Comparison of ENCODE assay signal across 8 cellular contexts in the genomic region with DNA sequence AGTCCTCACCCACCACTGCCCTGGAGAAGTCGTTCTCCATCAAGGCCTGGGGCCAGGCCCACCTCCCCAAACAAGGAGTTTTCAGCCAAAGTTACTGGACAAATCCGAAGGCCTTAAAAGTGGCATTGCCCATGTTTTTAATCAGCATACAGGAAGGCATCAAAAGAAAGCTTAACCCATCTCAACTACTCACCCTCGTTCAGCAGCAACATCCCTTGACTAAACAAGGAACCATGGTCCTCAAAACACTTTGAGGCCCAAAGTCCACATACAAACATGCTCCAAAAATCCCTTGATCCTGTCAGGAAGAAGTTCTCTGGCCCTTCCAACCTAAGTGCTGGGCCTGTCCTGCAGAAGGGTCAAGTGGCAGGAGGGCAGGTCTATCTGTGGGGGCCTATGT. TPM values are rescaled to one million over a fixed set of nuclear protein-coding genes. Genes with fewer than 3 reads are reported as not detected.
A peak's percentile ranks its signal among the peaks of the same experiment; 100 is the strongest.
DNase-seq lines count a peak whose midpoint lies in the region; ATAC-seq and TF ChIP-seq lines count a peak whose summit lies in the region.

No MANE protein-coding gene starts in this region.

- intact Hi-C loops in heart right ventricle (cut with DNase I) (loop anchor here in 8 of 10 donors (5.0 to 10.0 kb wide), 10 partner anchors 36 to 171 kb away; a partner anchor contains a TSS), Right ventricle myocardium inferior (cut with DNase I) (loop anchor here (5.0 kb wide), 1 partner anchor 91 kb away; no protein-coding TSS in a partner anchor), breast epithelium (cut with DNase I; ENCODE audit: low total_unique reads) (loop anchor here (10.0 kb wide), 2 partner anchors 49 to 79 kb away; no protein-coding TSS in a partner anchor), mucosa of descending colon (cut with DNase I, micrococcal nuclease) (no loop called here), vagina (cut with DNase I) (loop anchor here (10.0 kb wide), 1 partner anchor 49 kb away; no protein-coding TSS in a partner anchor)

- WGBS in heart right ventricle, 2 donors: 41 to 65% methylated on average over 3 of the region's 3 CpGs

- H3K9me3 ChIP-seq in heart right ventricle (no peaks in the 10 kb centered on the region), breast epithelium (no peaks in the 10 kb centered on the region), mucosa of descending colon (no peaks in the 10 kb centered on the region), vagina (no peaks in the 10 kb centered on the region)

- H3K36me3 ChIP-seq in heart right ventricle: peaks cover 0 to 44% (median 0%) of the 10 kb centered on the region in 9 donors
- no peaks in the 10 kb centered on the region for H3K36me3 ChIP-seq in breast epithelium
- H3K36me3 ChIP-seq in mucosa of descending colon (ENCODE audit: low read depth): no peaks in the 10 kb centered on the region
- no peaks in the 10 kb centered on the region for H3K36me3 ChIP-seq in vagina

- peak overlapping the region in 8 of 10 donors; percentile 94 to 100 (median 100) for H3K27ac ChIP-seq in heart right ventricle
- peak overlapping the region; percentile 20 to 99 for H3K27ac ChIP-seq in breast epithelium
- H3K27ac ChIP-seq in vagina: peak overlapping the region; percentile 94

- peaks cover 43 to 83% (median 79%) of the 10 kb centered on the region in 9 donors for H3K4me1 ChIP-seq in heart right ventricle
- H3K4me1 ChIP-seq in breast epithelium: peaks cover 5 to 33% of the 10 kb centered on the region in 2 donors
- H3K4me1 ChIP-seq in mucosa of descending colon (ENCODE audit: low read depth): peaks cover 61% of the 10 kb centered on the region
- H3K4me1 ChIP-seq in vagina: peaks cover 80% of the 10 kb centered on the region

- H3K27me3 ChIP-seq in heart right ventricle: no peaks in the 10 kb centered on the region
- H3K27me3 ChIP-seq in breast epithelium: no peaks in the 10 kb centered on the region
- H3K27me3 ChIP-seq in vagina: no peaks in the 10 kb centered on the region

- TF ChIP-seq POLR2A in breast epithelium (IDR thresholded peaks at IDR 0.05) (no peak), vagina (IDR thresholded peaks at IDR 0.05) (no peak)

- H3K4me3 ChIP-seq in heart right ventricle (peak overlapping the region in 9 of 10 donors; percentile 79 to 100 (median 100)), breast epithelium (peak overlapping the region; percentile 99 to 100 (median 100)), mucosa of descending colon (peak overlapping the region; percentile 99), vagina (peak overlapping the region; percentile 70 to 100)

- DNase-seq in heart right ventricle: no peak
- no peak for DNase-seq in Right ventricle myocardium inferior (ENCODE audit: missing footprints)
- no peak for DNase-seq in breast epithelium (ENCODE audit: low spot score in 2 of 2)
- DNase-seq in mucosa of descending colon: no peak
- DNase-seq in vagina (ENCODE audit: extremely low spot score in 2 of 2): no peak
- no peak for DNase-seq in DMS153 treated with DMSO at 0.1 percent for 48 hours (lab: John Stamatoyannopoulos, UW; ENCODE audit: unreplicated experiment)
- no peak for DNase-seq in cerebellar nuclear complex (lab: John Stamatoyannopoulos, UW)

- no peak for ATAC-seq in heart right ventricle
- no peak for ATAC-seq in Right ventricle myocardium inferior
- no peak for ATAC-seq in mucosa of descending colon
- ATAC-seq in GM21526 (IDR thresholded peaks at IDR 0.05; ENCODE audit: low FRiP score, unreplicated experiment): no peak

- TF ChIP-seq CTCF in heart right ventricle (IDR thresholded peaks at IDR 0.05) (no peak), breast epithelium (IDR thresholded peaks at IDR 0.05) (no peak), mucosa of descending colon (IDR thresholded peaks at IDR 0.05) (no peak), vagina (IDR thresholded peaks at IDR 0.05) (no peak)

RNA-seq across cellular contexts. Expression of a gene that starts 1.6 kb away (rescaled TPM):
- total RNA-seq in heart right ventricle (100 to 1,000 TPM; 207 to 307 (median 228) TPM), Right ventricle myocardium inferior (267 TPM), breast epithelium (100 to 1,000 TPM; 112 to 114 (median 113) TPM), mucosa of descending colon (100 to 1,000 TPM; 346 to 393 (median 381) TPM), vagina (152 TPM)
- polyA plus RNA-seq in heart right ventricle: 100 to 1,000 TPM; 158 to 236 TPM

Comparison
In these comparisons a context has a peak if more than half of its experiments do, and no peak if none do; other contexts are left out.
1. intact Hi-C loops: an anchor here in heart right ventricle (5.0 to 10.0 kb wide), Right ventricle myocardium inferior (5.0 kb wide), breast epithelium (10.0 kb wide) and vagina (10.0 kb wide); none called in mucosa of descending colon.